Comparison of ENCODE assay signal across 11 cellular contexts in the genomic region with DNA sequence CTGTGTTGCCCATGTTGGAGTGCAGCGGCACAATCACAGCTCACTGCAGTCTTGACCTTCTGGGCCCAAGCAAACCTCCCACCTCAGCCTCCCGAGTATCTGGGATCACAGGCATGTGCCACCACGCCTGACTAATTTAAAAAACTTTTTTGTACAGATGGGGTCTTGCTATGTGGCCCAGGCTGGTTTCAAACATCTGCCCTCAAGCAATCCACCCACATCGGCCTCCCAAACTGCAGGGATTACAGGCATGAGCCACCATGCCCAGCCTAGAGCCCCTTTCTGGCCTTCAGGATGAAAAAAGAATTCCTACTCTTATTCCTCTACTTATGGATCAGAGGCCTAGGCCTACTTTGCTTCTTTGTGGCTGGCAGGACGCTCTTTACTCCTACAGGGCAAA.
"Had no signal": no experiment of that assay in that cellular context is flagged by ENCODE, and none has a peak within 500 bp of the region (broad histone marks: within the 10 kb centered on the region; RNA-seq: fewer than 3 reads in every experiment).

No MANE protein-coding gene starts in this region.

- H3K4me3 ChIP-seq: colonic mucosa, upper lobe of right lung had no signal

- ATAC-seq: activated naive CD8-positive, alpha-beta T cell treated with anti-CD3 and anti-CD28 coated beads, Interleukin-2, amount 50 U/mL, for 24 hours; upper lobe of right lung had no signal

- H3K4me1 ChIP-seq: colonic mucosa, upper lobe of right lung had no signal

- H3K9me3 Mint-ChIP-seq: activated CD4-positive, alpha-beta memory T cell treated with anti-CD3 and anti-CD28 coated beads, Interleukin-2, amount 10 ng/mL, durations not matched to agents 7 days and 5 days; activated naive CD8-positive, alpha-beta T cell treated with anti-CD3 and anti-CD28 coated beads, Interleukin-2, amount 50 U/mL, for 24 hours had no signal

- H3K27me3 ChIP-seq: colonic mucosa, upper lobe of right lung had no signal

- DNase-seq: activated CD4-positive, alpha-beta memory T cell treated with anti-CD3 and anti-CD28 coated beads, Interleukin-2, amount 10 ng/mL, durations not matched to agents 7 days and 5 days; activated naive CD4-positive, alpha-beta T cell; activated naive CD8-positive, alpha-beta T cell treated with anti-CD3 and anti-CD28 coated beads, Interleukin-2, amount 50 U/mL, for 24 hours; colonic mucosa; effector CD4-positive, alpha-beta T cell; hippocampal formation; stimulated activated CD4-positive, alpha-beta T cell treated with anti-CD3 and anti-CD28 coated beads, Interleukin-2, amount 100 ng/mL, for 24 hours; stimulated activated naive CD4-positive, alpha-beta T cell treated with Interleukin-2 at 50 U/mL for 16 hours; T-helper 9 cell; upper lobe of right lung had no signal

- H3K27ac Mint-ChIP-seq: activated CD4-positive, alpha-beta memory T cell treated with anti-CD3 and anti-CD28 coated beads, Interleukin-2, amount 10 ng/mL, durations not matched to agents 7 days and 5 days; activated naive CD8-positive, alpha-beta T cell treated with anti-CD3 and anti-CD28 coated beads, Interleukin-2, amount 50 U/mL, for 24 hours; progenitor cell of endocrine pancreas had no signal

- H3K9me3 ChIP-seq: colonic mucosa, upper lobe of right lung had no signal

- H3K27ac ChIP-seq: colonic mucosa, upper lobe of right lung had no signal

- H3K4me3 Mint-ChIP-seq: activated CD4-positive, alpha-beta memory T cell treated with anti-CD3 and anti-CD28 coated beads, Interleukin-2, amount 10 ng/mL, durations not matched to agents 7 days and 5 days; activated naive CD8-positive, alpha-beta T cell treated with anti-CD3 and anti-CD28 coated beads, Interleukin-2, amount 50 U/mL, for 24 hours had no signal

- H3K27me3 Mint-ChIP-seq: activated CD4-positive, alpha-beta memory T cell treated with anti-CD3 and anti-CD28 coated beads, Interleukin-2, amount 10 ng/mL, durations not matched to agents 7 days and 5 days; activated naive CD8-positive, alpha-beta T cell treated with anti-CD3 and anti-CD28 coated beads, Interleukin-2, amount 50 U/mL, for 24 hours; progenitor cell of endocrine pancreas had no signal
